ENCODE assay signal across 1 cellular context in the genomic region with DNA sequence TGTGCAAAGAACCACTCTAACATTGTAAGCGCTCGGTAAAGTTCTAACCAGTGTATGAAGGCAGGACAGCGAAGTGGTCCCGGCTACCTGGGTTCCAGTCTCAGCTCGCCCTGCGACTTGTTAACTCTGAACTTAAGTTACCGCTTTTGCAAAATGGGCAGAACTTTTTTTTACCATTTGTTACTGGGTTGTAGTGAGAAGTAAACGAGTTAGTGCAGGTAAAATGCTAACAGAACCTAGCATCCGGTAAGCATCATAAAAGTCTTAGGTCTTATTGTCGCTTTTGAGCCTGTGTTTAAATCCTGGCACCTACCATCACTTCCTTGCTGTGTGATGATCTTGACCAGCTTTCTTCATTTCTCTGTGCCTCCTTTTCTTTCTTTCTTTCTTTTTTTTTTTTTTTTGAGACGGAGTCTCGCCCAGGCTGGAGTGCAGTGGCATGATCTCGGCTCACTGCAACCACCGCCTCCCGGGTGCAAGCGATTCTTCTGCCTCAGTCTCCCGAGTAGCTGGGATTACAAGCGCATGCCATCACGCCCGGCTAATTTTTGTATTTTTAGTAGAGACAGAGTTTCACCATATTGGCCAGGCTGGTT.
TF ChIP-seq lines count a peak whose summit lies in the region.

No MANE protein-coding gene starts in this region.

TF ChIP-seq in K562, 482 proteins besides CTCF, POLR2A, EP300 and RAD21 (continues in another document):
- TF ChIP-seq HDAC1 (IDR thresholded peaks at IDR 0.05) (0 out of 4 replicates have a peak, but pooled peaks of 1 of the 2 experiments have one; percentile 27), ZNF609 (CRISPR knock-in tag; IDR thresholded peaks at IDR 0.05; ENCODE audit: borderline replicate concordance) (no peak), LARP7 (IDR thresholded peaks at IDR 0.05) (peak; percentile 89; the same call in 1 of the 2 replicates), NCOA1 (IDR thresholded peaks at IDR 0.05; ENCODE audit: low read depth) (no peak), GATAD2A (IDR thresholded peaks at IDR 0.05) (no peak), TFE3 (CRISPR knock-in tag; IDR thresholded peaks at IDR 0.05) (no peak), TAF1 (IDR thresholded peaks at IDR 0.05; ENCODE audit: control insufficient read depth, extremely low read depth, insufficient read depth, low read length, severe bottlenecking) (peak; percentile 7), ZNF512 (tag; IDR thresholded peaks at IDR 0.05) (peak; percentile 37; the same call in 1 of the 2 replicates), MAFF (IDR thresholded peaks at IDR 0.05; ENCODE audit: low read length) (no peak), ZBTB5 (IDR thresholded peaks at IDR 0.05) (0 out of 2 replicates have a peak, but pooled peaks have one; percentile 35), CHD4 (IDR thresholded peaks at IDR 0.05; ENCODE audit: insufficient read depth, insufficient replicate concordance, low read depth, low read length, poor library complexity, severe bottlenecking) (no peak), NR2C2 (CRISPR knock-in tag; IDR thresholded peaks at IDR 0.05) (no peak), NR2C2 (tag; IDR thresholded peaks at IDR 0.05) (0 out of 2 replicates have a peak, but pooled peaks have one; percentile 5), SMARCE1 (IDR thresholded peaks at IDR 0.05) (peak; percentile 31; the same call in 1 of the 2 replicates), CHD2 (IDR thresholded peaks at IDR 0.05; ENCODE audit: low read depth, low read length) (no peak), ZNF589 (CRISPR knock-in tag; IDR thresholded peaks at IDR 0.05; ENCODE audit: low read depth) (0 out of 2 replicates have a peak, but pooled peaks have one; percentile 40), SP1 (CRISPR knock-in tag; IDR thresholded peaks at IDR 0.05) (no peak)
- TF ChIP-seq, protein P1, sequence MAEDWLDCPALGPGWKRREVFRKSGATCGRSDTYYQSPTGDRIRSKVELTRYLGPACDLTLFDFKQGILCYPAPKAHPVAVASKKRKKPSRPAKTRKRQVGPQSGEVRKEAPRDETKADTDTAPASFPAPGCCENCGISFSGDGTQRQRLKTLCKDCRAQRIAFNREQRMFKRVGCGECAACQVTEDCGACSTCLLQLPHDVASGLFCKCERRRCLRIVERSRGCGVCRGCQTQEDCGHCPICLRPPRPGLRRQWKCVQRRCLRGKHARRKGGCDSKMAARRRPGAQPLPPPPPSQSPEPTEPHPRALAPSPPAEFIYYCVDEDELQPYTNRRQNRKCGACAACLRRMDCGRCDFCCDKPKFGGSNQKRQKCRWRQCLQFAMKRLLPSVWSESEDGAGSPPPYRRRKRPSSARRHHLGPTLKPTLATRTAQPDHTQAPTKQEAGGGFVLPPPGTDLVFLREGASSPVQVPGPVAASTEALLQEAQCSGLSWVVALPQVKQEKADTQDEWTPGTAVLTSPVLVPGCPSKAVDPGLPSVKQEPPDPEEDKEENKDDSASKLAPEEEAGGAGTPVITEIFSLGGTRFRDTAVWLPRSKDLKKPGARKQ (CRISPR knock-in tag; IDR thresholded peaks at IDR 0.05), result no peak
- TF ChIP-seq, protein P2, sequence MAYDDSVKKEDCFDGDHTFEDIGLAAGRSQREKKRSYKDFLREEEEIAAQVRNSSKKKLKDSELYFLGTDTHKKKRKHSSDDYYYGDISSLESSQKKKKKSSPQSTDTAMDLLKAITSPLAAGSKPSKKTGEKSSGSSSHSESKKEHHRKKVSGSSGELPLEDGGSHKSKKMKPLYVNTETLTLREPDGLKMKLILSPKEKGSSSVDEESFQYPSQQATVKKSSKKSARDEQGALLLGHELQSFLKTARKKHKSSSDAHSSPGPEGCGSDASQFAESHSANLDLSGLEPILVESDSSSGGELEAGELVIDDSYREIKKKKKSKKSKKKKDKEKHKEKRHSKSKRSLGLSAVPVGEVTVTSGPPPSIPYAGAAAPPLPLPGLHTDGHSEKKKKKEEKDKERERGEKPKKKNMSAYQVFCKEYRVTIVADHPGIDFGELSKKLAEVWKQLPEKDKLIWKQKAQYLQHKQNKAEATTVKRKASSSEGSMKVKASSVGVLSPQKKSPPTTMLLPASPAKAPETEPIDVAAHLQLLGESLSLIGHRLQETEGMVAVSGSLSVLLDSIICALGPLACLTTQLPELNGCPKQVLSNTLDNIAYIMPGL (CRISPR knock-in tag; IDR thresholded peaks at IDR 0.05), result 0 out of 2 replicates have a peak, but pooled peaks have one; percentile 2
- TF ChIP-seq, protein P3, sequence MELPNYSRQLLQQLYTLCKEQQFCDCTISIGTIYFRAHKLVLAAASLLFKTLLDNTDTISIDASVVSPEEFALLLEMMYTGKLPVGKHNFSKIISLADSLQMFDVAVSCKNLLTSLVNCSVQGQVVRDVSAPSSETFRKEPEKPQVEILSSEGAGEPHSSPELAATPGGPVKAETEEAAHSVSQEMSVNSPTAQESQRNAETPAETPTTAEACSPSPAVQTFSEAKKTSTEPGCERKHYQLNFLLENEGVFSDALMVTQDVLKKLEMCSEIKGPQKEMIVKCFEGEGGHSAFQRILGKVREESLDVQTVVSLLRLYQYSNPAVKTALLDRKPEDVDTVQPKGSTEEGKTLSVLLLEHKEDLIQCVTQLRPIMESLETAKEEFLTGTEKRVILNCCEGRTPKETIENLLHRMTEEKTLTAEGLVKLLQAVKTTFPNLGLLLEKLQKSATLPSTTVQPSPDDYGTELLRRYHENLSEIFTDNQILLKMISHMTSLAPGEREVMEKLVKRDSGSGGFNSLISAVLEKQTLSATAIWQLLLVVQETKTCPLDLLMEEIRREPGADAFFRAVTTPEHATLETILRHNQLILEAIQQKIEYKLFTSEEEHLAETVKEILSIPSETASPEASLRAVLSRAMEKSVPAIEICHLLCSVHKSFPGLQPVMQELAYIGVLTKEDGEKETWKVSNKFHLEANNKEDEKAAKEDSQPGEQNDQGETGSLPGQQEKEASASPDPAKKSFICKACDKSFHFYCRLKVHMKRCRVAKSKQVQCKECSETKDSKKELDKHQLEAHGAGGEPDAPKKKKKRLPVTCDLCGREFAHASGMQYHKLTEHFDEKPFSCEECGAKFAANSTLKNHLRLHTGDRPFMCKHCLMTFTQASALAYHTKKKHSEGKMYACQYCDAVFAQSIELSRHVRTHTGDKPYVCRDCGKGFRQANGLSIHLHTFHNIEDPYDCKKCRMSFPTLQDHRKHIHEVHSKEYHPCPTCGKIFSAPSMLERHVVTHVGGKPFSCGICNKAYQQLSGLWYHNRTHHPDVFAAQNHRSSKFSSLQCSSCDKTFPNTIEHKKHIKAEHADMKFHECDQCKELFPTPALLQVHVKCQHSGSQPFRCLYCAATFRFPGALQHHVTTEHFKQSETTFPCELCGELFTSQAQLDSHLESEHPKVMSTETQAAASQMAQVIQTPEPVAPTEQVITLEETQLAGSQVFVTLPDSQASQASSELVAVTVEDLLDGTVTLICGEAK (IDR thresholded peaks at IDR 0.05), result peak; percentile 53; the same call in 1 of the 2 replicates
- TF ChIP-seq, protein P3 (CRISPR knock-in tag; IDR thresholded peaks at IDR 0.05), result no peak
